26 cellular contexts compared by ENCODE assay signal in the genomic region with DNA sequence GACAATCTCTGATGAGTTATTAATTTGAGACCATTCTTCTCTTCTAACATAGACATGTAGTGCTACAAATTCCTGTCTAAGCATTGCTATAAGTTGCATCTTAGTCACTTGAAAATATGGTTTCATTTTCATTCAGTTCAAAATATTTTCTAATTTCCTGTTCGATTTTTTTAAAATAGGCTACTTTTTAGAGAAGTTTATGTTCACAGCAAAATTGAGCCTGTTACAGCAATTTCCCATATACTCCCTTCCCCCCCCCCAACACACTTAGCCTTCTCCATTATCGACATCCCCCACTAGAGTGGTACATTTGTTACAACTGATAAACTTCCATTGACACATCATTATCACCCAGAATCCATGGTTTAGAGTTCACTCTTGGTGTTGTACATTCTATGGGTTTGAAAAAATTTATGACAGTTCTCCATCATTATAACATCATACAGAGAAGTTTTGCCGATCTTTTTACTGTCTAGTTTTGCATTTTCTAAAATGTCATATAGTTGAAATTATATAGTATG.
"Had no signal": no experiment of that assay in that cellular context is flagged by ENCODE, and none has a peak within 500 bp of the region (broad histone marks: within the 10 kb centered on the region; RNA-seq: fewer than 3 reads in every experiment).

No MANE protein-coding gene starts in this region.

- H3K4me3 Mint-ChIP-seq: activated CD8-positive, alpha-beta T cell treated with anti-CD3 and anti-CD28 coated beads for 36 hours; activated naive CD4-positive, alpha-beta T cell treated with anti-CD3 and anti-CD28 coated beads, Interleukin-2, amount 50 U/mL, for 24 hours; activated naive CD8-positive, alpha-beta T cell treated with anti-CD3 and anti-CD28 coated beads, Interleukin-2, amount 50 U/mL, for 24 hours; dendritic cell treated with granulocyte-macrophage colony-stimulating factor and Interleukin-4, amounts not matched to agents 40 ng/mL and 50 ng/mL, for 4 days; naive B cell; WTC11 had no signal

- H3K4me1 ChIP-seq: parathyroid adenoma, right atrium auricular region had no signal

- H3K27ac Mint-ChIP-seq: activated CD8-positive, alpha-beta T cell treated with anti-CD3 and anti-CD28 coated beads for 36 hours; activated naive CD4-positive, alpha-beta T cell treated with anti-CD3 and anti-CD28 coated beads, Interleukin-2, amount 50 U/mL, for 24 hours; activated naive CD8-positive, alpha-beta T cell treated with anti-CD3 and anti-CD28 coated beads, Interleukin-2, amount 50 U/mL, for 24 hours; activated T-helper 2 cell treated with anti-CD3 and anti-CD28 coated beads, Interferon-gamma antibody, Interleukin-2, Interleukin-4, amounts not matched to agents 10 μg/mL and 5 μg/mL and 100 μg/mL, durations not matched to agents 14 hours and 24 hours and 36 hours; dendritic cell treated with granulocyte-macrophage colony-stimulating factor and Interleukin-4, amounts not matched to agents 40 ng/mL and 50 ng/mL, for 4 days; WTC11 had no signal

- H3K9me3 Mint-ChIP-seq: activated CD8-positive, alpha-beta T cell treated with anti-CD3 and anti-CD28 coated beads for 36 hours; activated naive CD4-positive, alpha-beta T cell treated with anti-CD3 and anti-CD28 coated beads, Interleukin-2, amount 50 U/mL, for 24 hours; activated naive CD8-positive, alpha-beta T cell treated with anti-CD3 and anti-CD28 coated beads, Interleukin-2, amount 50 U/mL, for 24 hours; activated T-helper 2 cell treated with anti-CD3 and anti-CD28 coated beads, Interferon-gamma antibody, Interleukin-2, Interleukin-4, amounts not matched to agents 10 μg/mL and 5 μg/mL and 100 μg/mL, durations not matched to agents 14 hours and 24 hours and 36 hours; dendritic cell treated with granulocyte-macrophage colony-stimulating factor and Interleukin-4, amounts not matched to agents 40 ng/mL and 50 ng/mL, for 4 days had no signal

- H3K4me2 ChIP-seq: hepatocyte had no signal

- H3K27me3 ChIP-seq: gastroesophageal sphincter, hepatocyte, right atrium auricular region, spleen, tibial nerve had no signal

- H3K4me3 ChIP-seq: gastroesophageal sphincter, hepatocyte, right atrium auricular region, spleen, tibial nerve had no signal

- FAIRE-seq: TTC549 had no signal

- H3K79me2 ChIP-seq: hepatocyte, parathyroid adenoma had no signal

- H2AFZ ChIP-seq: hepatocyte, parathyroid adenoma had no signal

- H3K27me3 Mint-ChIP-seq: activated CD8-positive, alpha-beta T cell treated with anti-CD3 and anti-CD28 coated beads for 36 hours; activated naive CD4-positive, alpha-beta T cell treated with anti-CD3 and anti-CD28 coated beads, Interleukin-2, amount 50 U/mL, for 24 hours; activated naive CD8-positive, alpha-beta T cell treated with anti-CD3 and anti-CD28 coated beads, Interleukin-2, amount 50 U/mL, for 24 hours; dendritic cell treated with granulocyte-macrophage colony-stimulating factor and Interleukin-4, amounts not matched to agents 40 ng/mL and 50 ng/mL, for 4 days; naive B cell had no signal

- DNase-seq: activated CD4-positive, alpha-beta T cell treated with anti-CD3 and anti-CD28 coated beads for 1 hour; activated CD4-positive, alpha-beta T cell treated with anti-CD3 and anti-CD28 coated beads, Interleukin-2, amount 50 U/mL, for 1 hour; activated CD8-positive, alpha-beta T cell treated with anti-CD3 and anti-CD28 coated beads for 36 hours; activated naive CD8-positive, alpha-beta T cell treated with anti-CD3 and anti-CD28 coated beads, Interleukin-2, amount 50 U/mL, for 24 hours; activated T-cell treated with anti-CD3 and anti-CD28 coated beads, Interleukin-2, amount 50 U/mL, for 48 hours; amygdala; caudate nucleus; islet precursor cell; left cardiac atrium; left ventricle myocardium superior; naive B cell; nucleus accumbens; spleen; stimulated activated naive CD4-positive, alpha-beta T cell treated with Interleukin-2 at 50 U/mL for 16 hours; T-helper 1 cell had no signal

- H3K36me3 Mint-ChIP-seq: activated naive CD4-positive, alpha-beta T cell treated with anti-CD3 and anti-CD28 coated beads, Interleukin-2, amount 50 U/mL, for 24 hours; naive B cell; WTC11 had no signal

- ATAC-seq: activated CD8-positive, alpha-beta T cell treated with anti-CD3 and anti-CD28 coated beads for 36 hours; activated naive CD8-positive, alpha-beta T cell treated with anti-CD3 and anti-CD28 coated beads, Interleukin-2, amount 50 U/mL, for 24 hours; gastroesophageal sphincter; left cardiac atrium; left ventricle myocardium superior; WTC11 had no signal

- H3K9ac ChIP-seq: parathyroid adenoma had no signal

- H3K36me3 ChIP-seq: gastroesophageal sphincter, right atrium auricular region, spleen, tibial nerve had no signal

- H3K27ac ChIP-seq: epithelial cell of prostate, gastroesophageal sphincter, hepatocyte, parathyroid adenoma, right atrium auricular region, spleen, tibial nerve had no signal
